Comparison of ENCODE assay signal across 8 cellular contexts in the genomic region with DNA sequence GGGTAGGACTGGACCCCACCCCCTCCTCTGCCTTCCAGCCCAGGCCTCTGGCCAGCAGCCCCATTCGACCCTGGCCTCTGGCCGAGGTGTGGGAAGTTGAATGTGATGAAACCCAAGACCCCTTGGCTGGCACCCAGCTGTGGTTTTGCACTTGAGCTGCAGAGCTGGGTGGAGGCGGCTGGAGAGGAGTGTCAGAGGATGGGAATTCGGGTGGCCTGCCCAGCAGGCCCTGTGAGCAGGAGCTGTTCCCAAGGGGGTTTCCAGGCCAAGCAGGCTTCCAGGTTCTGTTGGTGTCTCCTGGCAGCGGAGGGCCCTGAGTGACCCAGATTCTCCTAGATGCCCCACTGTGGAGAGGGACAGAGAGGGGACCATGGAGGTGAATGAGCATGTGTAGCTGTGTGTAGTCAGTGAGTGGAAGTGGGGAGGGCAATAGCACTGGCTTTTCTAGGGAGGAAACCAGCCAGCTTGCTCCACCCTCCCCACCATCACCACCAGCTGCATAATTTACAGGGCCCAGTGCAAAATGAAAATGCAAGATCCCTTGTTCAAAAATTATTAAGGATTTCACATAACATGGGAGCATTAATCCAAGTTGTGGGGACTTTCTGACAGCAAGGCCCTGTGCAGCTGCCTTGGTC.
DNase-seq lines count a peak whose midpoint lies in the region; FAIRE-seq and TF ChIP-seq lines count a peak whose summit lies in the region.

No MANE protein-coding gene starts in this region.

- no peak overlapping the region for H3K9ac ChIP-seq in endodermal cell (ENCODE audit: extremely low read depth, low read length, poor library complexity, severe bottlenecking)

- H3K9me3 Mint-ChIP-seq in endodermal cell = no peaks in the 10 kb centered on the region

- H3K36me3 Mint-ChIP-seq in endodermal cell (ENCODE audit: low read depth) = no peaks in the 10 kb centered on the region

- no peak overlapping the region for H3K27ac Mint-ChIP-seq in endodermal cell

- FAIRE-seq in small intestine (lab: Jason Lieb, UNC) = no peak

- POLR2A ChIA-PET in AG04450 (lab: Yijun Ruan, JAX) = interaction anchor here (0.7 to 2.0 kb wide), 5 partner anchors 10 to 262 kb away, joined by 4 to 21 read pairs (median 8); partner anchors contain the start of gene ZFP36L2

- H3K4me3 Mint-ChIP-seq in endodermal cell = no peak overlapping the region

- 93 to 100% methylated on average over 2 to 5 of the region's 5 CpGs for WGBS in endodermal cell (ENCODE audit: insufficient coverage in 1 of 2, insufficient read length in 1 of 2), 2 experiments
- WGBS in small intestine, 3 donors = 60 to 85% (median 74%) methylated on average over 5 of the region's 5 CpGs

- H3K4me3 ChIP-seq in AG04450 (ENCODE audit: low read depth, low read length) (no peak overlapping the region), MG63 (no peak overlapping the region), endodermal cell (ENCODE audit: low read length) (no peak overlapping the region), small intestine (ENCODE audit: low read depth in 1 of 2, low read length in 2 of 2) (no peak overlapping the region)

- H3K27me3 ChIP-seq in AG04450 (ENCODE audit: control insufficient read depth, insufficient read depth, low read length) = no peaks in the 10 kb centered on the region
- no peaks in the 10 kb centered on the region for H3K27me3 ChIP-seq in MG63
- H3K27me3 ChIP-seq in endodermal cell (ENCODE audit: control insufficient read depth, insufficient read depth, low read length, poor library complexity, severe bottlenecking) = no peaks in the 10 kb centered on the region
- H3K27me3 ChIP-seq in small intestine (ENCODE audit: control insufficient read depth in 2 of 2, insufficient read depth in 2 of 2, low read length in 2 of 2) = no peaks in the 10 kb centered on the region

- no peaks in the 10 kb centered on the region for H3K36me3 ChIP-seq in MG63
- no peaks in the 10 kb centered on the region for H3K36me3 ChIP-seq in endodermal cell (ENCODE audit: control insufficient read depth, insufficient read depth, low read length)
- H3K36me3 ChIP-seq in small intestine (ENCODE audit: control insufficient read depth in 2 of 2, insufficient read depth in 2 of 2, low read length in 2 of 2) = no peaks in the 10 kb centered on the region

- peak; percentile 90 for DNase-seq in AG04450 (ENCODE audit: low read depth, low spot score)
- peak; percentile 100 for DNase-seq in MG63
- peak; percentile 40 for DNase-seq in endodermal cell
- DNase-seq in myocyte (ENCODE audit: low read depth) = peak; percentile 100
- DNase-seq in small intestine = no peak
- DNase-seq in NCI-H524 treated with DMSO at 0.1 percent for 48 hours (lab: John Stamatoyannopoulos, UW) = no peak
- DNase-seq in inferior parietal cortex (ENCODE audit: extremely low spot score) = no peak
- no peak for DNase-seq in HuH-7.5 (ENCODE audit: low spot score)

- CTCF ChIA-PET in AG04450 (lab: Charles Lee) = interaction anchor here (1.5 to 3.0 kb wide), 4 partner anchors 10 to 520 kb away, joined by 5 to 16 read pairs (median 9); no protein-coding TSS in a partner anchor

- H3K4me1 Mint-ChIP-seq in endodermal cell = peaks cover 30% of the 10 kb centered on the region

- H3K4me1 ChIP-seq in endodermal cell (ENCODE audit: control insufficient read depth, insufficient read depth, low read length) (peaks cover 7% of the 10 kb centered on the region), small intestine (ENCODE audit: control insufficient read depth in 2 of 2, insufficient read depth in 1 of 2, low read depth in 1 of 2, low read length in 1 of 2) (peaks cover 0 to 5% of the 10 kb centered on the region in 2 donors)

- H3K9me3 ChIP-seq in AG04450 (ENCODE audit: control insufficient read depth, insufficient read depth, low read length) (no peaks in the 10 kb centered on the region), MG63 (no peaks in the 10 kb centered on the region), endodermal cell (ENCODE audit: control insufficient read depth, low read length) (no peaks in the 10 kb centered on the region), small intestine (ENCODE audit: control insufficient read depth, low read depth) (no peaks in the 10 kb centered on the region)

- H3K27ac ChIP-seq in AG04450 (ENCODE audit: low read depth, low read length) (peak overlapping the region; percentile 90), endodermal cell (ENCODE audit: low read depth, low read length) (no peak overlapping the region), small intestine (ENCODE audit: low read depth in 1 of 2, low read length in 1 of 2) (peak overlapping the region in 1 of 2 donors; percentile 26)

- no peak for TF ChIP-seq CTCF in AG04450 (IDR thresholded peaks at IDR 0.05; ENCODE audit: low read depth, low read length)
- TF ChIP-seq CTCF in endodermal cell (conservative IDR thresholded peaks at IDR 0.05) = no peak

- peaks cover 4% of the 10 kb centered on the region for H3K27me3 Mint-ChIP-seq in endodermal cell (ENCODE audit: insufficient read depth)

Comparison
In these comparisons a context has a peak if more than half of its experiments do, and no peak if none do; other contexts are left out.
1. DNase-seq: peak in AG04450 (single experiment), MG63 (single experiment), endodermal cell (single experiment) and myocyte (single experiment); none in small intestine (single experiment), NCI-H524 treated with DMSO at 0.1 percent for 48 hours (single experiment), inferior parietal cortex (single experiment) and HuH-7.5 (single experiment).